11 cellular contexts compared by ENCODE assay signal in the genomic region with DNA sequence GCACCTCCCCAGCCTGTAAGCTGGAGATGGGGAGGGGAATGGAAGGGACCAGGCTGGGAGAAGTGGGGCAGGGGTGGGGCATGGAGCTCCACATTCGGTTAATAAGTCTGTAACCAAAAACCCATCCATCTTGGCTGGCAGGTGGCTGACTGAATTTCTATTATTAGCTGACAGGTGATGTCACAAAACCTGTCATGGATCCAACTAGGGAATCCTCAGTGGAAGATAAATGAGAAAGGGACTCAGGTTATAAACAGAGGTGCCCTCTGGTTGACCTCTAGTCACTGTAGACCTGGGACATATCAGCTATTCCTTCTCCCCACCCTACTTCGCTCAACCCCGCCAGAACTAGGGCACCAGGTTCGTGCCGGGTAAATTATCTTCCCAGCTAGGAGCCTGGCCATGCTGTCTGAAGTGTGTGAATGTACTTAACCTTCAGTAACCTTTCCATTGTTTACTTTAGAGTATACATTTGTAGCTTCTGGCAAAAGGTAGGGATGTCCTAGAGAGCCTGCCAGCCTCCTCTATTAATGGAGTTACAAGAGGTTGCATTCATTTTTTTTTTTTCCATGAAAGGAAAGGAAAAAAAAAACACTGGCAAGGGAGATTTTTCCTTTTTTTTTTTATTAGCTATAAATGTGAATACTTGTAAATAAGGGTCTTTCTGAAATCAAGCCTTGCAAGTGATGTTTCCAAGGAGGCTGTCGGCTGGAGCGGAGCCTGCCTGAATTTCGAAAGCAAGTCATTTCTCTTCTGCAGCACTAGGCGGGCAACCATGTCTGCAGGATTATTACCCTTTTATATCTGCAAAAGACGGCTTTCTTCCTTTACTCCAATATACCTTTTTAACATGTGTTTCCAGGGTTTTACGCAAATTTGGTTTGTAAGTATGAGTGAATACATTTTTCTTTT.
DNase-seq lines count a peak whose midpoint lies in the region; ATAC-seq lines count a peak whose summit lies in the region.
"Had no signal": no experiment of that assay in that cellular context is flagged by ENCODE, and none has a peak within 500 bp of the region (broad histone marks: within the 10 kb centered on the region; RNA-seq: fewer than 3 reads in every experiment).

No MANE protein-coding gene starts in this region.

- no peak overlapping the region for H3K4me3 ChIP-seq in mesendoderm (ENCODE audit: low read length)

- no peak overlapping the region for H4K5ac ChIP-seq in mesendoderm (ENCODE audit: low read length)

- DNase-seq in DMS153 (lab: John Stamatoyannopoulos, UW) (peak; percentile 90), NCI-H2029 (lab: John Stamatoyannopoulos, UW) (peak; percentile 97), astrocyte of the hippocampus (ENCODE audit: low read depth, low spot score) (peak; percentile 11), mesendoderm (peak; percentile 41)
- DNase-seq: naive B cell, RPMI8226 had no signal

- no peak overlapping the region for H3K9ac ChIP-seq in mesendoderm (ENCODE audit: low read length)

- no peaks in the 10 kb centered on the region for H3K27me3 ChIP-seq in mesendoderm (ENCODE audit: insufficient read depth, low read length, poor library complexity)

- H3K4me2 ChIP-seq in mesendoderm (ENCODE audit: low read length): no peak overlapping the region

- H2BK5ac ChIP-seq in mesendoderm (ENCODE audit: low read length): no peak overlapping the region

- H2AK5ac ChIP-seq in mesendoderm (ENCODE audit: low read length): no peak overlapping the region

- no peak for ATAC-seq in HG02610 (IDR thresholded peaks at IDR 0.05; ENCODE audit: unreplicated experiment)
- no peak for ATAC-seq in GM18867 (IDR thresholded peaks at IDR 0.05; ENCODE audit: unreplicated experiment)
- ATAC-seq in HG02885 (IDR thresholded peaks at IDR 0.05; ENCODE audit: poor library complexity, unreplicated experiment): no peak
- ATAC-seq in HG03354 (IDR thresholded peaks at IDR 0.05; ENCODE audit: poor library complexity, severe bottlenecking, unreplicated experiment): no peak

- no peak overlapping the region for H3K56ac ChIP-seq in mesendoderm (ENCODE audit: low read length)

- no peaks in the 10 kb centered on the region for H3K79me1 ChIP-seq in mesendoderm (ENCODE audit: low read length)

- H2BK15ac ChIP-seq in mesendoderm (replicated peaks; ENCODE audit: low read depth): no peak overlapping the region

- no peak overlapping the region for H3K27ac ChIP-seq in mesendoderm (ENCODE audit: low read depth, low read length)
- H3K27ac ChIP-seq: epithelial cell of prostate had no signal

- no peaks in the 10 kb centered on the region for H3K4me1 ChIP-seq in mesendoderm (ENCODE audit: control insufficient read depth, low read depth, low read length)

- no peak overlapping the region for H4K8ac ChIP-seq in mesendoderm (ENCODE audit: low read depth, low read length)

- no peak overlapping the region for H2BK120ac ChIP-seq in mesendoderm (ENCODE audit: low read depth, low read length)

- peaks cover 2% of the 10 kb centered on the region for H3K36me3 ChIP-seq in mesendoderm (ENCODE audit: control insufficient read depth, insufficient read depth, low read length)

- no peak overlapping the region for H3K4ac ChIP-seq in mesendoderm (ENCODE audit: low read depth, low read length)

- no peak overlapping the region for H3K18ac ChIP-seq in mesendoderm (ENCODE audit: low read length)

- no peaks in the 10 kb centered on the region for H3K79me2 ChIP-seq in mesendoderm (ENCODE audit: control insufficient read depth, insufficient read depth, low read length)

- WGBS in mesendoderm (ENCODE audit: extremely low coverage, insufficient coverage, low lambda C conversion rate): no CpG with 5 or more reads among the region's 11 CpGs

- no peak overlapping the region for H3K23ac ChIP-seq in mesendoderm (ENCODE audit: low read length)

Comparison
In these comparisons a context has a peak if more than half of its experiments do, and no peak if none do; other contexts are left out.
1. DNase-seq: peak in every context shown above with its lines; median percentile 97 in NCI-H2029; 90 in DMS153; 41 in mesendoderm; 11 in astrocyte of the hippocampus.